Comparison of ENCODE assay signal across 8 cellular contexts in genomic region chr5:43038523-43038989, GRCh38. TPM values are rescaled to one million over a fixed set of nuclear protein-coding genes. Genes with fewer than 3 reads are reported as not detected.
DNase-seq lines count a peak whose midpoint lies in the region; ATAC-seq and TF ChIP-seq lines count a peak whose summit lies in the region.

No MANE protein-coding gene starts in this region.

- H3K27me3 Mint-ChIP-seq in mesothelial cell of epicardium (ENCODE audit: low read depth), result peaks cover 90% of the 10 kb centered on the region

- no peaks in the 10 kb centered on the region for H3K36me3 ChIP-seq in ACC112 (ENCODE audit: insufficient read depth, low read length)
- no peaks in the 10 kb centered on the region for H3K36me3 ChIP-seq in MG63
- no peaks in the 10 kb centered on the region for H3K36me3 ChIP-seq in adipocyte (ENCODE audit: control insufficient read depth, insufficient read depth, low read length, severe bottlenecking)

- peaks cover 13% of the 10 kb centered on the region for H3K4me1 ChIP-seq in ACC112 (ENCODE audit: control insufficient read depth, insufficient read depth, low read length, unreplicated experiment)
- peaks cover 28% of the 10 kb centered on the region for H3K4me1 ChIP-seq in adipocyte (ENCODE audit: control insufficient read depth, insufficient read depth, low read length)

- H3K9ac ChIP-seq in adipocyte (ENCODE audit: low read length), result peak overlapping the region; percentile 72

- no peaks in the 10 kb centered on the region for H3K27me3 ChIP-seq in ACC112 (ENCODE audit: insufficient read depth, low read length)
- no peaks in the 10 kb centered on the region for H3K27me3 ChIP-seq in MG63
- no peaks in the 10 kb centered on the region for H3K27me3 ChIP-seq in adipocyte (replicated peaks; ENCODE audit: control insufficient read depth, insufficient read depth, low read length)

- no peak overlapping the region for H3K27ac ChIP-seq in ACC112 (ENCODE audit: low read depth, low read length)

- TF ChIP-seq CTCF in mesothelial cell of epicardium (IDR thresholded peaks at IDR 0.05; ENCODE audit: unreplicated experiment) (no peak), GM10248 (IDR thresholded peaks at IDR 0.05; ENCODE audit: control extremely low read depth, extremely low read depth, low read depth, missing control alignments) (no peak)

- no peaks in the 10 kb centered on the region for H3K36me3 Mint-ChIP-seq in mesothelial cell of epicardium

- DNase-seq in MG63, result no peak
- DNase-seq in adipocyte (ENCODE audit: low read depth), result peak; percentile 43
- no peak for DNase-seq in mesothelial cell of epicardium (ENCODE audit: low spot score in 2 of 2, unreplicated experiment in 2 of 2)
- DNase-seq in posterior cingulate gyrus, result no peak
- no peak for DNase-seq in GM10248 (ENCODE audit: extremely low spot score)

- peak overlapping the region; percentile 26 for H3K4me3 Mint-ChIP-seq in mesothelial cell of epicardium

- H2AFZ ChIP-seq in ACC112 (ENCODE audit: low read length, unreplicated experiment), result no peak overlapping the region

- ATAC-seq in HG03097 (IDR thresholded peaks at IDR 0.05; ENCODE audit: low FRiP score, unreplicated experiment) (no peak), HG03135 (IDR thresholded peaks at IDR 0.05; ENCODE audit: unreplicated experiment) (no peak)

- peaks cover 34% of the 10 kb centered on the region for H3K4me1 Mint-ChIP-seq in mesothelial cell of epicardium

- H3K9me3 Mint-ChIP-seq in mesothelial cell of epicardium, result no peaks in the 10 kb centered on the region

- CTCF ChIA-PET in GM10248 (lab: Yijun Ruan, JAX), result interaction anchor here (1.0 to 4.5 kb wide), 10 partner anchors 20 to 351 kb away, joined by 3 to 58 read pairs (median 6); partner anchors contain the start of gene ZNF131

- H3K9me3 ChIP-seq in MG63, result no peaks in the 10 kb centered on the region
- no peaks in the 10 kb centered on the region for H3K9me3 ChIP-seq in adipocyte (ENCODE audit: control insufficient read depth, low read length)

- H3K4me3 ChIP-seq in ACC112 (ENCODE audit: low read depth, low read length) (peak overlapping the region; percentile 1; the same call in 1 of the 2 replicates), MG63 (peak overlapping the region; percentile 63), adipocyte (ENCODE audit: low read length) (peak overlapping the region; percentile 72)

- no peak overlapping the region for H3K27ac Mint-ChIP-seq in mesothelial cell of epicardium

- peaks cover 47% of the 10 kb centered on the region for H3K79me2 ChIP-seq in ACC112 (ENCODE audit: control insufficient read depth, insufficient read depth, low read length, unreplicated experiment)

- POLR2A ChIA-PET in GM10248 (lab: Yijun Ruan, JAX), result interaction anchor here (1.0 kb wide), 1 partner anchor 19 kb away, joined by 5 read pairs; no protein-coding TSS in a partner anchor

- intact Hi-C loops in posterior cingulate gyrus (cut with DNase I), result no loop called here

RNA-seq across cellular contexts. Expression of gene ANXA2R, which starts 1.6 kb away (rescaled TPM):
- total RNA-seq in MG63 (2014; rRNA removed; shearing (Covaris generic); ENCODE audit: low replicate concordance), result 0.12 and 4.3 TPM in 2 replicates
- 1.4 to 1.9 TPM (median 1.7 TPM) in 3 replicates for total RNA-seq in mesothelial cell of epicardium

Comparison
In these comparisons a context has a peak if more than half of its experiments do, and no peak if none do; other contexts are left out.
1. H3K4me3 ChIP-seq: peak in every context shown above with its lines; median percentile 72 in adipocyte; 63 in MG63; 1 in ACC112.